8 cellular contexts compared by ENCODE assay signal in the genomic region with DNA sequence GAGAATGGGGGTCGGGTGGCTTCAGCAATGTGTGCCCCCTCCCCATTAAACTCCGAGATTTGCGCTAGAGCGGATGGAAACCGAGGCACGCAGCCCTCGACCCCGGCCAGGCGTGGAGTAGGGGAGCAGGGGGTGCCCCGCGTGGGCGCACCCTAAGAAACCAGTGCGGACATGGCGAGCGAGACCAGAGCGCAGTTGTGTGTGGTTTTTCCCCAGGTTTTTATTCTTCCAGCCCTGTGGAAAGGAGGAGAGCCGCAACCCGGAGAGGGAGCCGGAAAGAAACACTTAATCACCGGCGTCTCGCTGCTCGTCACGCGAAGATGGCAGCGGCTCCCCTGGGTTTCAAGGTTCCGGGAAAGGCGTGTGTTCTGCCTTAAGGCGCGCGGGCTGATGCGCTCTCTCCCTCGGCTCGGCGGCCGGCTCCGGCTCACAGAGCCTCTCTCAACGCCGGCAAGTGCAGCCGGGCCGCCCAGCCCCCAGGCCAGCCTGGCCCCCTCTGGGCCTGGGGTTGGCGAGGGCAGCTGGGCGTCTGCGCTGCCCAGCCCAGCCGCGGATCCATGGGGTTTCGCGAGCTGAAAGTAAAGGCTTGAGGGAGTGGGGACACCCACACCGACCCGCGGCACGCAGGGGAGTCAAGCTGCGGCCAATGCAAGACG.
A peak's percentile ranks its signal among the peaks of the same experiment; 100 is the strongest.
DNase-seq lines count a peak whose midpoint lies in the region; ATAC-seq and FAIRE-seq lines count a peak whose summit lies in the region.

No MANE protein-coding gene starts in this region.

- H3K4me3 ChIP-seq in muscle layer of colon (ENCODE audit: low read depth in 1 of 2, low read length in 2 of 2), result peak overlapping the region; percentile 38 to 59
- peak overlapping the region; percentile 6 to 8 for H3K4me3 ChIP-seq in aorta (ENCODE audit: low read length in 2 of 2)

- DNase-seq in GM19239 (ENCODE audit: insufficient read length, low spot score) (no peak), UCSD-AML1 (lab: John Stamatoyannopoulos, UW; ENCODE audit: unreplicated experiment) (peak; percentile 56), aorta (peak; percentile 59 to 83), NCI-H187 (lab: John Stamatoyannopoulos, UW) (no peak), NCI-H1694 (lab: John Stamatoyannopoulos, UW) (no peak)
- DNase-seq in effector memory CD8-positive, alpha-beta T cell, result no peak

- H3K27ac ChIP-seq in muscle layer of colon (ENCODE audit: low read depth, low read length) (peak overlapping the region; percentile 68), aorta (ENCODE audit: low read depth in 1 of 2, low read length in 2 of 2) (peak overlapping the region in 1 of 2 donors; percentile 72)

- H3K27me3 Mint-ChIP-seq in effector memory CD8-positive, alpha-beta T cell, result no peaks in the 10 kb centered on the region

- H3K4me3 Mint-ChIP-seq in effector memory CD8-positive, alpha-beta T cell, result peak overlapping the region; percentile 86 to 90

- peaks cover 41% of the 10 kb centered on the region for H3K36me3 Mint-ChIP-seq in effector memory CD8-positive, alpha-beta T cell (ENCODE audit: insufficient read depth)

- peaks cover 0 to 57% of the 10 kb centered on the region in 2 donors for H3K27me3 ChIP-seq in muscle layer of colon (ENCODE audit: control insufficient read depth in 1 of 2, insufficient read depth in 2 of 2, low read length in 2 of 2)
- no peaks in the 10 kb centered on the region for H3K27me3 ChIP-seq in aorta (ENCODE audit: control insufficient read depth in 1 of 2, insufficient read depth in 2 of 2, low read length in 1 of 2)

- 2 to 5% methylated on average over 54 of the region's 54 CpGs for WGBS in aorta, 2 donors

- H3K9me3 ChIP-seq in muscle layer of colon (ENCODE audit: low read length) (no peaks in the 10 kb centered on the region), aorta (ENCODE audit: control insufficient read depth, low read length) (no peaks in the 10 kb centered on the region)

- FAIRE-seq in GM19239 (lab: Jason Lieb, UNC), result peak; percentile 28

- H3K36me3 ChIP-seq in muscle layer of colon (ENCODE audit: insufficient read depth, low read length) (no peaks in the 10 kb centered on the region), aorta (ENCODE audit: control insufficient read depth in 1 of 2, insufficient read depth in 2 of 2, low read length in 1 of 2) (no peaks in the 10 kb centered on the region)

- H3K4me1 ChIP-seq in muscle layer of colon (ENCODE audit: insufficient read depth, low read length), result peaks cover 37% of the 10 kb centered on the region
- H3K4me1 ChIP-seq in aorta (ENCODE audit: control insufficient read depth in 1 of 2, insufficient read depth in 2 of 2, low read length in 2 of 2), result no peaks in the 10 kb centered on the region

- H3K9ac ChIP-seq in muscle layer of colon (ENCODE audit: low read length), result no peak overlapping the region

- H3K4me1 Mint-ChIP-seq in effector memory CD8-positive, alpha-beta T cell (ENCODE audit: low read depth in 2 of 2), result peaks cover 18 to 33% of the 10 kb centered on the region in 2 donors

- no peaks in the 10 kb centered on the region for H3K9me3 Mint-ChIP-seq in effector memory CD8-positive, alpha-beta T cell

- intact Hi-C loops in aorta (cut with DNase I), result no loop called here

- peak overlapping the region; percentile 95 to 96 for H3K27ac Mint-ChIP-seq in effector memory CD8-positive, alpha-beta T cell

- ATAC-seq in effector memory CD8-positive, alpha-beta T cell (replicated peaks), result no peak
- peak; percentile 51 for ATAC-seq in aorta (ENCODE audit: low FRiP score)
- no peak for ATAC-seq in HG03175 (IDR thresholded peaks at IDR 0.05; ENCODE audit: unreplicated experiment)

Comparison
In these comparisons a context has a peak if more than half of its experiments do, and no peak if none do; other contexts are left out.
1. DNase-seq: peak in UCSD-AML1 (single experiment) and aorta (2 of 2); none in GM19239 (single experiment), effector memory CD8-positive, alpha-beta T cell (0 of 3), NCI-H187 (0 of 2) and NCI-H1694 (single experiment).